1 cellular context compared by ENCODE assay signal in genomic region chr10:49184642-49185111, GRCh38.
A peak's percentile ranks its signal among the peaks of the same experiment; 100 is the strongest.
TF ChIP-seq lines count a peak whose summit lies in the region.

No MANE protein-coding gene starts in this region.

TF ChIP-seq in K562, 482 proteins besides CTCF, POLR2A, EP300 and RAD21 (continues in another document):
- TF ChIP-seq MECOM (CRISPR knock-in tag; IDR thresholded peaks at IDR 0.05), result no peak
- TF ChIP-seq MAZ (CRISPR knock-in tag; conservative IDR thresholded peaks at IDR 0.05 in 1 of 2, IDR thresholded peaks at IDR 0.05 in 1 of 2), result peak; percentile 23 to 35; a peak in 1 of 4 replicates
- no peak for TF ChIP-seq KDM2B (CRISPR knock-in tag; IDR thresholded peaks at IDR 0.05)
- TF ChIP-seq ZNF24 (IDR thresholded peaks at IDR 0.05), result no peak
- TF ChIP-seq UBTF (IDR thresholded peaks at IDR 0.05; ENCODE audit: borderline replicate concordance in 1 of 2, low read depth in 2 of 2, low read length in 2 of 2), result peak; percentile 36 to 52; a peak in 1 of 4 replicates
- TF ChIP-seq FOXK1 (CRISPR knock-in tag; IDR thresholded peaks at IDR 0.05; ENCODE audit: borderline replicate concordance), result no peak
- TF ChIP-seq CBX5 (IDR thresholded peaks at IDR 0.05; ENCODE audit: borderline replicate concordance, low read depth), result no peak
- no peak for TF ChIP-seq STAT5A (IDR thresholded peaks at IDR 0.05; ENCODE audit: borderline replicate concordance, low read length)
- no peak for TF ChIP-seq ZNF146 (CRISPR knock-in tag; IDR thresholded peaks at IDR 0.05; ENCODE audit: unreplicated experiment)
- TF ChIP-seq L3MBTL2 (IDR thresholded peaks at IDR 0.05), result peak; percentile 59; the same call in 1 of the 2 replicates
- TF ChIP-seq SMARCA5 (IDR thresholded peaks at IDR 0.05), result 0 out of 2 replicates have a peak, but pooled peaks have one; percentile 3
- no peak for TF ChIP-seq TFE3 (CRISPR knock-in tag; IDR thresholded peaks at IDR 0.05)
- peak; percentile 20; the same call in 1 of the 2 replicates for TF ChIP-seq SMARCC2 (IDR thresholded peaks at IDR 0.05; ENCODE audit: low read depth)
- no peak for TF ChIP-seq ZNF696 (CRISPR knock-in tag; conservative IDR thresholded peaks at IDR 0.05)
- no peak for TF ChIP-seq ZNF197 (CRISPR knock-in tag; IDR thresholded peaks at IDR 0.05; ENCODE audit: low read depth)
- TF ChIP-seq SNIP1 (IDR thresholded peaks at IDR 0.05; ENCODE audit: low read depth), result no peak
- no peak for TF ChIP-seq HIVEP1 (CRISPR knock-in tag; IDR thresholded peaks at IDR 0.05)
- no peak for TF ChIP-seq KLF16 (IDR thresholded peaks at IDR 0.05)
- no peak for TF ChIP-seq TOE1 (IDR thresholded peaks at IDR 0.05; ENCODE audit: borderline replicate concordance)
- no peak for TF ChIP-seq TOE1 (CRISPR knock-in tag; IDR thresholded peaks at IDR 0.05; ENCODE audit: borderline replicate concordance, low read depth)
- TF ChIP-seq ZNF143 (CRISPR knock-in tag; IDR thresholded peaks at IDR 0.05), result no peak
- TF ChIP-seq KDM5B (IDR thresholded peaks at IDR 0.05; ENCODE audit: insufficient replicate concordance, low read depth, low read length), result no peak
- TF ChIP-seq NFXL1 (CRISPR knock-in tag; IDR thresholded peaks at IDR 0.05), result 0 out of 2 replicates have a peak, but pooled peaks have one; percentile 16
- TF ChIP-seq, protein P1, sequence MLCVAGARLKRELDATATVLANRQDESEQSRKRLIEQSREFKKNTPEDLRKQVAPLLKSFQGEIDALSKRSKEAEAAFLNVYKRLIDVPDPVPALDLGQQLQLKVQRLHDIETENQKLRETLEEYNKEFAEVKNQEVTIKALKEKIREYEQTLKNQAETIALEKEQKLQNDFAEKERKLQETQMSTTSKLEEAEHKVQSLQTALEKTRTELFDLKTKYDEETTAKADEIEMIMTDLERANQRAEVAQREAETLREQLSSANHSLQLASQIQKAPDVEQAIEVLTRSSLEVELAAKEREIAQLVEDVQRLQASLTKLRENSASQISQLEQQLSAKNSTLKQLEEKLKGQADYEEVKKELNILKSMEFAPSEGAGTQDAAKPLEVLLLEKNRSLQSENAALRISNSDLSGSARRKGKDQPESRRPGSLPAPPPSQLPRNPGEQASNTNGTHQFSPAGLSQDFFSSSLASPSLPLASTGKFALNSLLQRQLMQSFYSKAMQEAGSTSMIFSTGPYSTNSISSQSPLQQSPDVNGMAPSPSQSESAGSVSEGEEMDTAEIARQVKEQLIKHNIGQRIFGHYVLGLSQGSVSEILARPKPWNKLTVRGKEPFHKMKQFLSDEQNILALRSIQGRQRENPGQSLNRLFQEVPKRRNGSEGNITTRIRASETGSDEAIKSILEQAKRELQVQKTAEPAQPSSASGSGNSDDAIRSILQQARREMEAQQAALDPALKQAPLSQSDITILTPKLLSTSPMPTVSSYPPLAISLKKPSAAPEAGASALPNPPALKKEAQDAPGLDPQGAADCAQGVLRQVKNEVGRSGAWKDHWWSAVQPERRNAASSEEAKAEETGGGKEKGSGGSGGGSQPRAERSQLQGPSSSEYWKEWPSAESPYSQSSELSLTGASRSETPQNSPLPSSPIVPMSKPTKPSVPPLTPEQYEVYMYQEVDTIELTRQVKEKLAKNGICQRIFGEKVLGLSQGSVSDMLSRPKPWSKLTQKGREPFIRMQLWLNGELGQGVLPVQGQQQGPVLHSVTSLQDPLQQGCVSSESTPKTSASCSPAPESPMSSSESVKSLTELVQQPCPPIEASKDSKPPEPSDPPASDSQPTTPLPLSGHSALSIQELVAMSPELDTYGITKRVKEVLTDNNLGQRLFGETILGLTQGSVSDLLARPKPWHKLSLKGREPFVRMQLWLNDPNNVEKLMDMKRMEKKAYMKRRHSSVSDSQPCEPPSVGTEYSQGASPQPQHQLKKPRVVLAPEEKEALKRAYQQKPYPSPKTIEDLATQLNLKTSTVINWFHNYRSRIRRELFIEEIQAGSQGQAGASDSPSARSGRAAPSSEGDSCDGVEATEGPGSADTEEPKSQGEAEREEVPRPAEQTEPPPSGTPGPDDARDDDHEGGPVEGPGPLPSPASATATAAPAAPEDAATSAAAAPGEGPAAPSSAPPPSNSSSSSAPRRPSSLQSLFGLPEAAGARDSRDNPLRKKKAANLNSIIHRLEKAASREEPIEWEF (CRISPR knock-in tag; IDR thresholded peaks at IDR 0.05), result no peak
- no peak for TF ChIP-seq NONO (IDR thresholded peaks at IDR 0.05; ENCODE audit: low read depth in 2 of 2, low read length in 1 of 2)
- TF ChIP-seq, protein P2, sequence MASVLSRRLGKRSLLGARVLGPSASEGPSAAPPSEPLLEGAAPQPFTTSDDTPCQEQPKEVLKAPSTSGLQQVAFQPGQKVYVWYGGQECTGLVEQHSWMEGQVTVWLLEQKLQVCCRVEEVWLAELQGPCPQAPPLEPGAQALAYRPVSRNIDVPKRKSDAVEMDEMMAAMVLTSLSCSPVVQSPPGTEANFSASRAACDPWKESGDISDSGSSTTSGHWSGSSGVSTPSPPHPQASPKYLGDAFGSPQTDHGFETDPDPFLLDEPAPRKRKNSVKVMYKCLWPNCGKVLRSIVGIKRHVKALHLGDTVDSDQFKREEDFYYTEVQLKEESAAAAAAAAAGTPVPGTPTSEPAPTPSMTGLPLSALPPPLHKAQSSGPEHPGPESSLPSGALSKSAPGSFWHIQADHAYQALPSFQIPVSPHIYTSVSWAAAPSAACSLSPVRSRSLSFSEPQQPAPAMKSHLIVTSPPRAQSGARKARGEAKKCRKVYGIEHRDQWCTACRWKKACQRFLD (CRISPR knock-in tag; IDR thresholded peaks at IDR 0.05), result peak; percentile 52; the same call in 1 of the 2 replicates
- TF ChIP-seq, protein P3, sequence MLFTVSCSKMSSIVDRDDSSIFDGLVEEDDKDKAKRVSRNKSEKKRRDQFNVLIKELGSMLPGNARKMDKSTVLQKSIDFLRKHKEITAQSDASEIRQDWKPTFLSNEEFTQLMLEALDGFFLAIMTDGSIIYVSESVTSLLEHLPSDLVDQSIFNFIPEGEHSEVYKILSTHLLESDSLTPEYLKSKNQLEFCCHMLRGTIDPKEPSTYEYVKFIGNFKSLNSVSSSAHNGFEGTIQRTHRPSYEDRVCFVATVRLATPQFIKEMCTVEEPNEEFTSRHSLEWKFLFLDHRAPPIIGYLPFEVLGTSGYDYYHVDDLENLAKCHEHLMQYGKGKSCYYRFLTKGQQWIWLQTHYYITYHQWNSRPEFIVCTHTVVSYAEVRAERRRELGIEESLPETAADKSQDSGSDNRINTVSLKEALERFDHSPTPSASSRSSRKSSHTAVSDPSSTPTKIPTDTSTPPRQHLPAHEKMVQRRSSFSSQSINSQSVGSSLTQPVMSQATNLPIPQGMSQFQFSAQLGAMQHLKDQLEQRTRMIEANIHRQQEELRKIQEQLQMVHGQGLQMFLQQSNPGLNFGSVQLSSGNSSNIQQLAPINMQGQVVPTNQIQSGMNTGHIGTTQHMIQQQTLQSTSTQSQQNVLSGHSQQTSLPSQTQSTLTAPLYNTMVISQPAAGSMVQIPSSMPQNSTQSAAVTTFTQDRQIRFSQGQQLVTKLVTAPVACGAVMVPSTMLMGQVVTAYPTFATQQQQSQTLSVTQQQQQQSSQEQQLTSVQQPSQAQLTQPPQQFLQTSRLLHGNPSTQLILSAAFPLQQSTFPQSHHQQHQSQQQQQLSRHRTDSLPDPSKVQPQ (CRISPR knock-in tag; IDR thresholded peaks at IDR 0.05; ENCODE audit: borderline replicate concordance), result no peak
- TF ChIP-seq ZFP91 (CRISPR knock-in tag; IDR thresholded peaks at IDR 0.05), result no peak
- TF ChIP-seq ZNF583 (CRISPR knock-in tag; IDR thresholded peaks at IDR 0.05), result no peak
- TF ChIP-seq MEIS2 (IDR thresholded peaks at IDR 0.05; ENCODE audit: partially characterized antibody), result no peak
- TF ChIP-seq RBM17 (IDR thresholded peaks at IDR 0.05; ENCODE audit: borderline replicate concordance, low read depth, low read length), result no peak
- TF ChIP-seq ZNF699 (CRISPR knock-in tag; IDR thresholded peaks at IDR 0.05; ENCODE audit: insufficient replicate concordance), result no peak
- TF ChIP-seq ZNF311 (CRISPR knock-in tag; IDR thresholded peaks at IDR 0.05), result no peak
- no peak for TF ChIP-seq MIER1 (IDR thresholded peaks at IDR 0.05; ENCODE audit: low read depth)
- TF ChIP-seq CREM (IDR thresholded peaks at IDR 0.05; ENCODE audit: low read depth), result no peak
- TF ChIP-seq CBFA2T3 (IDR thresholded peaks at IDR 0.05), result 0 out of 2 replicates have a peak, but pooled peaks have one; percentile 14
- TF ChIP-seq EWSR1 (IDR thresholded peaks at IDR 0.05; ENCODE audit: borderline replicate concordance, low read depth, partially characterized antibody), result no peak
- TF ChIP-seq BACH1 (tag; IDR thresholded peaks at IDR 0.05), result no peak
- TF ChIP-seq, protein P4, sequence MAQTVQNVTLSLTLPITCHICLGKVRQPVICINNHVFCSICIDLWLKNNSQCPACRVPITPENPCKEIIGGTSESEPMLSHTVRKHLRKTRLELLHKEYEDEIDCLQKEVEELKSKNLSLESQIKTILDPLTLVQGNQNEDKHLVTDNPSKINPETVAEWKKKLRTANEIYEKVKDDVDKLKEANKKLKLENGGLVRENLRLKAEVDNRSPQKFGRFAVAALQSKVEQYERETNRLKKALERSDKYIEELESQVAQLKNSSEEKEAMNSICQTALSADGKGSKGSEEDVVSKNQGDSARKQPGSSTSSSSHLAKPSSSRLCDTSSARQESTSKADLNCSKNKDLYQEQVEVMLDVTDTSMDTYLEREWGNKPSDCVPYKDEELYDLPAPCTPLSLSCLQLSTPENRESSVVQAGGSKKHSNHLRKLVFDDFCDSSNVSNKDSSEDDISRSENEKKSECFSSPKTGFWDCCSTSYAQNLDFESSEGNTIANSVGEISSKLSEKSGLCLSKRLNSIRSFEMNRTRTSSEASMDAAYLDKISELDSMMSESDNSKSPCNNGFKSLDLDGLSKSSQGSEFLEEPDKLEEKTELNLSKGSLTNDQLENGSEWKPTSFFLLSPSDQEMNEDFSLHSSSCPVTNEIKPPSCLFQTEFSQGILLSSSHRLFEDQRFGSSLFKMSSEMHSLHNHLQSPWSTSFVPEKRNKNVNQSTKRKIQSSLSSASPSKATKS (CRISPR knock-in tag; IDR thresholded peaks at IDR 0.05), result 0 out of 2 replicates have a peak, but pooled peaks have one; percentile 31
- no peak for TF ChIP-seq ZFX (CRISPR knock-in tag; IDR thresholded peaks at IDR 0.05)
- TF ChIP-seq, protein P5, sequence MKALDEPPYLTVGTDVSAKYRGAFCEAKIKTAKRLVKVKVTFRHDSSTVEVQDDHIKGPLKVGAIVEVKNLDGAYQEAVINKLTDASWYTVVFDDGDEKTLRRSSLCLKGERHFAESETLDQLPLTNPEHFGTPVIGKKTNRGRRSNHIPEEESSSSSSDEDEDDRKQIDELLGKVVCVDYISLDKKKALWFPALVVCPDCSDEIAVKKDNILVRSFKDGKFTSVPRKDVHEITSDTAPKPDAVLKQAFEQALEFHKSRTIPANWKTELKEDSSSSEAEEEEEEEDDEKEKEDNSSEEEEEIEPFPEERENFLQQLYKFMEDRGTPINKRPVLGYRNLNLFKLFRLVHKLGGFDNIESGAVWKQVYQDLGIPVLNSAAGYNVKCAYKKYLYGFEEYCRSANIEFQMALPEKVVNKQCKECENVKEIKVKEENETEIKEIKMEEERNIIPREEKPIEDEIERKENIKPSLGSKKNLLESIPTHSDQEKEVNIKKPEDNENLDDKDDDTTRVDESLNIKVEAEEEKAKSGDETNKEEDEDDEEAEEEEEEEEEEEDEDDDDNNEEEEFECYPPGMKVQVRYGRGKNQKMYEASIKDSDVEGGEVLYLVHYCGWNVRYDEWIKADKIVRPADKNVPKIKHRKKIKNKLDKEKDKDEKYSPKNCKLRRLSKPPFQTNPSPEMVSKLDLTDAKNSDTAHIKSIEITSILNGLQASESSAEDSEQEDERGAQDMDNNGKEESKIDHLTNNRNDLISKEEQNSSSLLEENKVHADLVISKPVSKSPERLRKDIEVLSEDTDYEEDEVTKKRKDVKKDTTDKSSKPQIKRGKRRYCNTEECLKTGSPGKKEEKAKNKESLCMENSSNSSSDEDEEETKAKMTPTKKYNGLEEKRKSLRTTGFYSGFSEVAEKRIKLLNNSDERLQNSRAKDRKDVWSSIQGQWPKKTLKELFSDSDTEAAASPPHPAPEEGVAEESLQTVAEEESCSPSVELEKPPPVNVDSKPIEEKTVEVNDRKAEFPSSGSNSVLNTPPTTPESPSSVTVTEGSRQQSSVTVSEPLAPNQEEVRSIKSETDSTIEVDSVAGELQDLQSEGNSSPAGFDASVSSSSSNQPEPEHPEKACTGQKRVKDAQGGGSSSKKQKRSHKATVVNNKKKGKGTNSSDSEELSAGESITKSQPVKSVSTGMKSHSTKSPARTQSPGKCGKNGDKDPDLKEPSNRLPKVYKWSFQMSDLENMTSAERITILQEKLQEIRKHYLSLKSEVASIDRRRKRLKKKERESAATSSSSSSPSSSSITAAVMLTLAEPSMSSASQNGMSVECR (CRISPR knock-in tag; IDR thresholded peaks at IDR 0.05), result no peak
- TF ChIP-seq ZNF12 (CRISPR knock-in tag; IDR thresholded peaks at IDR 0.05), result no peak
